In the genomic region with DNA sequence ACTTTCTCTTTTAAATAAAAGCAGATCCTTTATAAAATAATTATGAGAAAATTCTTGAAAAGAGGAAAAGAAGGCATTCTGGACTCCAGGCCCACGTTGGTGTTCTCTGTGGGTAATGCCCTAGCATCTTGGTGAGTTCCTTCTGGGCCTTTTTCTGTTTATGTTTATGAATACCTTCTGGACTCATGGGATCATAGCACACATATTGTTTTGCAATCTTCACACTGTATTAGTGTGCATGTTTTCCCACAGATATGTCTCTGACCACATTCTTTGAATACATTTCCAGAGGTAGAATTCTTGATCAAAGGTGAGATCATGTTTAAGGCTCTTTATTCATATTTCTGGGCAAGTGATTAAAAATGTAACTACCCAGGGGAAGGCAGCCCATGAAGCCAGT, we compare ENCODE assay signal across 23 cellular contexts. TPM values are rescaled to one million over a fixed set of nuclear protein-coding genes. Genes with fewer than 3 reads are reported as not detected.
DNase-seq lines count a peak whose midpoint lies in the region; ATAC-seq, FAIRE-seq and TF ChIP-seq lines count a peak whose summit lies in the region.
"Had no signal": no experiment of that assay in that cellular context is flagged by ENCODE, and none has a peak within 500 bp of the region (broad histone marks: within the 10 kb centered on the region; RNA-seq: fewer than 3 reads in every experiment).

No MANE protein-coding gene starts in this region.

- H3K4me3 ChIP-seq in ACC112 (ENCODE audit: low read depth, low read length), result no peak overlapping the region
- H3K4me3 ChIP-seq in IMR-90 (ENCODE audit: insufficient read depth, low read depth, low read length), result no peak overlapping the region
- no peak overlapping the region for H3K4me3 ChIP-seq in bronchial epithelial cell (ENCODE audit: low read depth, low read length)
- H3K4me3 ChIP-seq in upper lobe of right lung, result no peak overlapping the region
- H3K4me3 ChIP-seq in stomach, result no peak overlapping the region
- H3K4me3 ChIP-seq: GM23338 had no signal

- peaks cover 3 to 75% of the 10 kb centered on the region in 2 experiments; a peak in 2 of 4 replicates for H3K79me1 ChIP-seq in IMR-90 (ENCODE audit: low read depth in 1 of 2, low read length in 2 of 2)

- H3K36me3 ChIP-seq in ACC112 (ENCODE audit: insufficient read depth, low read length) (no peaks in the 10 kb centered on the region), IMR-90 (ENCODE audit: control insufficient read depth, insufficient read depth, low read length) (no peaks in the 10 kb centered on the region), bronchial epithelial cell (ENCODE audit: control insufficient read depth, insufficient read depth, low read length) (no peaks in the 10 kb centered on the region), upper lobe of right lung (no peaks in the 10 kb centered on the region), stomach (no peaks in the 10 kb centered on the region)

- DNase-seq in IMR-90 (peak; percentile 65), bronchial epithelial cell (ENCODE audit: low read depth) (peak; percentile 14), kidney glomerular epithelial cell (lab: John Stamatoyannopoulos, UW) (peak; percentile 11), upper lobe of right lung (no peak), stomach (no peak)
- DNase-seq: 8988T; CD4-positive, alpha-beta T cell; GDM1; NCI-H1417; NCI-H2029; NCI-H2171 treated with DMSO at 0.1 percent for 48 hours; NCI-H446 treated with DMSO at 0.1 percent for 48 hours; NCI-H69; Right ventricle myocardium superior; SK-N-SH had no signal

- no peaks in the 10 kb centered on the region for H3K9me3 ChIP-seq in IMR-90 (ENCODE audit: control insufficient read depth, insufficient read depth, low read length)
- no peaks in the 10 kb centered on the region for H3K9me3 ChIP-seq in upper lobe of right lung
- H3K9me3 ChIP-seq in stomach, result no peaks in the 10 kb centered on the region
- H3K9me3 ChIP-seq: Caco-2 had no signal

- H2BK120ac ChIP-seq in IMR-90 (ENCODE audit: low read depth, low read length), result no peak overlapping the region

- dilution Hi-C loops in IMR-90 (cut with HindIII; ENCODE audit: low sequenced_read_pairs, unreplicated experiment), result no loop called here

- in situ Hi-C loops in IMR-90 (cut with MboI; ENCODE audit: low sequenced_read_pairs), result no loop called here

- TF ChIP-seq RAD21 in IMR-90 (IDR thresholded peaks at IDR 0.05; ENCODE audit: low read length), result no peak

- POLR2A ChIA-PET in IMR-90 (lab: Charles Lee; ENCODE audit: unreplicated experiment), result no interaction called here

- TF ChIP-seq CTCF in IMR-90 (conservative IDR thresholded peaks at IDR 0.05; ENCODE audit: low read depth, low read length) (no peak), bronchial epithelial cell (IDR thresholded peaks at IDR 0.05; ENCODE audit: insufficient read depth, low read length, severe bottlenecking) (no peak), upper lobe of right lung (IDR thresholded peaks at IDR 0.05) (no peak), stomach (IDR thresholded peaks at IDR 0.05) (no peak)

- no peak overlapping the region for H3K23ac ChIP-seq in IMR-90 (ENCODE audit: low read depth, low read length)

- no peak overlapping the region for H2AK9ac ChIP-seq in IMR-90 (replicated peaks; ENCODE audit: low read depth, low read length, poor library complexity)

- no peak overlapping the region for H4K8ac ChIP-seq in IMR-90 (ENCODE audit: low read depth in 2 of 2, low read length in 2 of 2)

- peaks cover 50% of the 10 kb centered on the region for H3K4me1 ChIP-seq in ACC112 (ENCODE audit: control insufficient read depth, insufficient read depth, low read length, unreplicated experiment)
- H3K4me1 ChIP-seq in IMR-90 (ENCODE audit: control insufficient read depth, insufficient read depth, low read length), result peaks cover 34% of the 10 kb centered on the region
- no peaks in the 10 kb centered on the region for H3K4me1 ChIP-seq in upper lobe of right lung
- H3K4me1 ChIP-seq in stomach, result no peaks in the 10 kb centered on the region
- H3K4me1 ChIP-seq: Caco-2 had no signal

- H3K27ac ChIP-seq in ACC112 (ENCODE audit: low read depth, low read length) (peak overlapping the region; percentile 83), IMR-90 (ENCODE audit: insufficient read depth, low read length) (no peak overlapping the region), upper lobe of right lung (no peak overlapping the region), stomach (no peak overlapping the region)
- H3K27ac ChIP-seq: HL-60 had no signal

- TF ChIP-seq EP300 in stomach (IDR thresholded peaks at IDR 0.05), result no peak

- peaks cover 69% of the 10 kb centered on the region for H3K79me2 ChIP-seq in ACC112 (ENCODE audit: control insufficient read depth, insufficient read depth, low read length, unreplicated experiment)

- H3K56ac ChIP-seq in IMR-90 (ENCODE audit: extremely low read depth, insufficient read depth, low read length), result no peak overlapping the region

- BruUV-seq in IMR-90 (replicated peaks; lab: Mats Ljungman, UMichigan), result TSS peak; percentile 9

- no peak overlapping the region for H2AFZ ChIP-seq in ACC112 (ENCODE audit: low read length, unreplicated experiment)
- H2AFZ ChIP-seq in IMR-90 (replicated peaks; ENCODE audit: low read length, poor library complexity), result no peak overlapping the region
- H2AFZ ChIP-seq: GM23338 had no signal

- no peak overlapping the region; the same call in 2 of the 3 replicates for H2BK15ac ChIP-seq in IMR-90 (ENCODE audit: low read depth, low read length)

- no peak overlapping the region for H3K9ac ChIP-seq in IMR-90 (ENCODE audit: low read depth, low read length)
- H3K9ac ChIP-seq: SK-N-SH had no signal

- no peak overlapping the region for H3K4ac ChIP-seq in IMR-90 (ENCODE audit: low read depth, low read length)

- H3K4me2 ChIP-seq in IMR-90 (ENCODE audit: low read depth, low read length), result peak overlapping the region; percentile 43; the same call in 1 of the 2 replicates
- H3K4me2 ChIP-seq: SK-N-SH had no signal

- H2AK5ac ChIP-seq in IMR-90 (ENCODE audit: low read depth, low read length), result no peak overlapping the region

- 0 out of 2 replicates have a peak overlapping the region, but pooled peaks have one; percentile 11 for H3K14ac ChIP-seq in IMR-90 (replicated peaks; ENCODE audit: low read depth, low read length)

- H4K20me1 ChIP-seq in IMR-90 (ENCODE audit: insufficient read depth, low read length), result peaks cover 61% of the 10 kb centered on the region

- H2BK20ac ChIP-seq in IMR-90 (ENCODE audit: low read depth, low read length), result no peak overlapping the region

- ATAC-seq in IMR-90 (ENCODE audit: low read depth) (peak; percentile 66), HG03439 (IDR thresholded peaks at IDR 0.05; ENCODE audit: unreplicated experiment) (no peak), upper lobe of right lung (no peak), HG02763 (IDR thresholded peaks at IDR 0.05; ENCODE audit: unreplicated experiment) (no peak)
- ATAC-seq: HCT116 had no signal

- H3K27me3 ChIP-seq in ACC112 (ENCODE audit: insufficient read depth, low read length) (no peaks in the 10 kb centered on the region), IMR-90 (ENCODE audit: control insufficient read depth, insufficient read depth, low read length) (no peaks in the 10 kb centered on the region), bronchial epithelial cell (ENCODE audit: control insufficient read depth, insufficient read depth, low read length) (no peaks in the 10 kb centered on the region), upper lobe of right lung (peaks cover 5% of the 10 kb centered on the region), stomach (no peaks in the 10 kb centered on the region)

- no peak for FAIRE-seq in bronchial epithelial cell (lab: Jason Lieb, UNC)
- FAIRE-seq: RCC 7860 had no signal

- H4K91ac ChIP-seq in IMR-90 (ENCODE audit: insufficient read depth, low read depth, low read length), result no peak overlapping the region

- no peak overlapping the region for H4K5ac ChIP-seq in IMR-90 (ENCODE audit: low read depth, low read length)

- H3K18ac ChIP-seq in IMR-90 (ENCODE audit: low read depth, low read length), result no peak overlapping the region; the same call in 1 of the 2 replicates

- no peak for TF ChIP-seq POLR2A in IMR-90 (IDR thresholded peaks at IDR 0.05; ENCODE audit: low read depth, low read length)
- no peak for TF ChIP-seq POLR2A in stomach (IDR thresholded peaks at IDR 0.05)

- CTCF ChIA-PET in IMR-90 (lab: Yijun Ruan, JAX), result no interaction called here

- WGBS in IMR-90 (ENCODE audit: extremely low coverage in 2 of 2, insufficient read length in 1 of 2), 2 experiments, result 20% methylated on average over 1 of the region's 1 CpG; no CpG with 5 or more reads in 1 of the 2 experiments
- 41 to 83% (median 67%) methylated on average over 1 of the region's 1 CpG for WGBS in stomach, 5 donors

- intact Hi-C loops in IMR-90 (cut with micrococcal nuclease) (no loop called here), upper lobe of right lung (cut with DNase I) (no loop called here), stomach (cut with DNase I; ENCODE audit: low total_unique reads) (no loop called here)

- peak overlapping the region; percentile 74 for H2BK5ac ChIP-seq in IMR-90 (ENCODE audit: low read depth, low read length, poor library complexity, severe bottlenecking)

- H3K9me1 ChIP-seq in IMR-90 (ENCODE audit: insufficient read depth, low read length), result peaks cover 34% of the 10 kb centered on the region

TF ChIP-seq in IMR-90, 13 proteins besides CTCF, POLR2A, EP300 and RAD21 (continues in another document):
- no peak for TF ChIP-seq MAFK (IDR thresholded peaks at IDR 0.05; ENCODE audit: low read depth, low read length)
- TF ChIP-seq BHLHE40 (IDR thresholded peaks at IDR 0.05; ENCODE audit: low read depth, low read length), result peak; percentile 70; the same call in 1 of the 2 replicates
- TF ChIP-seq, protein P1, sequence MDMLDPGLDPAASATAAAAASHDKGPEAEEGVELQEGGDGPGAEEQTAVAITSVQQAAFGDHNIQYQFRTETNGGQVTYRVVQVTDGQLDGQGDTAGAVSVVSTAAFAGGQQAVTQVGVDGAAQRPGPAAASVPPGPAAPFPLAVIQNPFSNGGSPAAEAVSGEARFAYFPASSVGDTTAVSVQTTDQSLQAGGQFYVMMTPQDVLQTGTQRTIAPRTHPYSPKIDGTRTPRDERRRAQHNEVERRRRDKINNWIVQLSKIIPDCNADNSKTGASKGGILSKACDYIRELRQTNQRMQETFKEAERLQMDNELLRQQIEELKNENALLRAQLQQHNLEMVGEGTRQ (IDR thresholded peaks at IDR 0.05; ENCODE audit: low read depth, low read length), result no peak
- no peak for TF ChIP-seq NFE2L2 (IDR thresholded peaks at IDR 0.05; ENCODE audit: low read depth, low read length)

RNA-seq across cellular contexts. Expression of a gene that starts 15.9 kb away (rescaled TPM):
- total RNA-seq in IMR-90 (2012; rRNA removed) (3.8 and 4.7 TPM in 2 replicates), bronchial epithelial cell (under 0.01 and 0.26 TPM in 2 replicates), upper lobe of right lung (4.7 TPM), stomach (1 to 10 TPM in 2 of 5 donors, under 1 TPM in 2, not detected in 1; 0.45 to 2.8 (median 1.6) TPM)
- polyA plus RNA-seq in IMR-90 (2012; rRNA removed) (26.0 and 31.5 TPM in 2 replicates), stomach (under 1 TPM; 0.60 to 0.68 (median 0.61) TPM)
- polyA plus RNA-seq in IMR-90 (2012; cell fraction: cytosol; rRNA removed), result 7.6 and 16.7 TPM in 2 replicates
- polyA plus RNA-seq in IMR-90 (2012; cell fraction: nucleus; rRNA removed; ENCODE audit: low replicate concordance), result 57.0 and 124 TPM in 2 replicates
- total RNA-seq: CD4-positive, alpha-beta T cell had no signal

Comparison
In these comparisons a context has a peak if more than half of its experiments do, and no peak if none do; other contexts are left out.
1. DNase-seq: peak in IMR-90 (single experiment), bronchial epithelial cell (single experiment) and kidney glomerular epithelial cell (single experiment); none in upper lobe of right lung (single experiment) and stomach (single experiment).